ENCODE assay signal across 8 cellular contexts in the genomic region with DNA sequence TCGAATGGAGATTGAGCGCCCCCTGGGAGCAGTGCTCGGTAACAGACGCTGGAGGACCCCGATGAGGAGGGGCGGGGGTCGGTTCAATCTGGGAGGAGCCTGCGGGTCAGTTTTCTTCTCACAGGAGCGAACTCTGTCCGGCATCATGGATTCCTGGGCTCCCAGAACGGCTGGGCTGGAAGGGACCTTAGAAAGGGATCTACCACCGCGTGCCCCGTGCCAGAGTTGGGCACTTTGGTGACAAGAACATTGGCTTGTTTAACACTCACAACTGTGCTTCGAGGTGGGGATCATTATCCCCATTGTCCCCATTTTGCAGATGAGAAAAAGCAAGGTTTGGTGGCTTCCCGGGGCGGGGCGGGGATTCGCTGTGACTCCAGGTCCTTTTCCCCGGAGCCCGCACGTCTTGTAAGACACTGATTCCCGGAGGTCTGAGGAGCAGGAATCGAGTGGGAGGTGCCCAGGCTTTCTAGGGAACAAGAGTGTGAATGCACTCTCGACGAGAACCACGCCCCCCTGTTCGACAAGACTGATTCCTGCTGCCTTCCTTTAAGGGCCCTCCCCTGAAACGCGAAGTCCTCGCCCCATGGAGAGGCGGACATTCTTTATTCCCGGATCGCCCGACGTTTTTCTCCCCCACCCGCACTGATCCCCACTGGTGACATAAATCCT. TPM values are rescaled to one million over a fixed set of nuclear protein-coding genes. Genes with fewer than 3 reads are reported as not detected.
DNase-seq lines count a peak whose midpoint lies in the region; ATAC-seq and TF ChIP-seq lines count a peak whose summit lies in the region.

No MANE protein-coding gene starts in this region.

- H3F3A ChIP-seq in neural progenitor cell (ENCODE audit: low read depth) = peaks cover 13% of the 10 kb centered on the region

- peak overlapping the region; percentile 74 for H3K4me2 ChIP-seq in neural progenitor cell

- H3K4me1 ChIP-seq in foreskin keratinocyte (no peaks in the 10 kb centered on the region), neural progenitor cell (peaks cover under 1% of the 10 kb centered on the region)

- H2AFZ ChIP-seq in neural progenitor cell (replicated peaks) = peak overlapping the region; percentile 65

- H3K36me3 ChIP-seq in neural progenitor cell = no peaks in the 10 kb centered on the region

- TF ChIP-seq CTCF in GM13977 (IDR thresholded peaks at IDR 0.05; ENCODE audit: extremely low read depth, insufficient read depth, missing control alignments) (peak; percentile 89), foreskin keratinocyte (conservative IDR thresholded peaks at IDR 0.05) (peak; percentile 88), neural progenitor cell (IDR thresholded peaks at IDR 0.05) (peak; percentile 94)

- no peaks in the 10 kb centered on the region for H3K27me3 ChIP-seq in foreskin keratinocyte
- H3K27me3 ChIP-seq in neural progenitor cell = no peaks in the 10 kb centered on the region

- H3K4me1 Mint-ChIP-seq in neural progenitor cell = peaks cover 18% of the 10 kb centered on the region
- H3K4me1 Mint-ChIP-seq in stimulated activated naive CD8-positive, alpha-beta T cell treated with anti-CD3 and anti-CD28 coated beads, Interleukin-15, amount 100 ng/mL, for 72 hours = peaks cover 39% of the 10 kb centered on the region

- H3K9me3 Mint-ChIP-seq in neural progenitor cell = no peaks in the 10 kb centered on the region
- no peaks in the 10 kb centered on the region for H3K9me3 Mint-ChIP-seq in stimulated activated naive CD8-positive, alpha-beta T cell treated with anti-CD3 and anti-CD28 coated beads, Interleukin-15, amount 100 ng/mL, for 72 hours

- H3K9ac ChIP-seq in neural progenitor cell = peak overlapping the region; percentile 2

- peak overlapping the region; percentile 100 for H3K27ac Mint-ChIP-seq in neural progenitor cell
- H3K27ac Mint-ChIP-seq in stimulated activated naive CD8-positive, alpha-beta T cell treated with anti-CD3 and anti-CD28 coated beads, Interleukin-15, amount 100 ng/mL, for 72 hours = peak overlapping the region; percentile 88 to 97

- peaks cover 2% of the 10 kb centered on the region for H3K36me3 Mint-ChIP-seq in neural progenitor cell

- TF ChIP-seq POLR2A in Raji (IDR thresholded peaks at IDR 0.05; ENCODE audit: insufficient read depth, low read depth, low read length) = 0 out of 2 replicates have a peak, but pooled peaks have one; percentile 22

- DNase-seq in GM13977 (ENCODE audit: low spot score) = peak; percentile 83
- DNase-seq in M059J (ENCODE audit: low read depth) = peak; percentile 92
- DNase-seq in activated gamma-delta T cell treated with anti-CD3 and anti-CD28 coated beads, Interleukin-2, amount 50 U/mL, for 16 hours (ENCODE audit: low read depth) = peak; percentile 87
- DNase-seq in foreskin keratinocyte = peak; percentile 39 to 90
- peak; percentile 98 for DNase-seq in neural progenitor cell (ENCODE audit: low spot score)
- peak; percentile 87 to 88 for DNase-seq in stimulated activated naive CD8-positive, alpha-beta T cell treated with anti-CD3 and anti-CD28 coated beads, Interleukin-15, amount 100 ng/mL, for 72 hours

- H3K27me3 Mint-ChIP-seq in neural progenitor cell (ENCODE audit: insufficient read depth, low read depth) = peaks cover 17% of the 10 kb centered on the region
- H3K27me3 Mint-ChIP-seq in stimulated activated naive CD8-positive, alpha-beta T cell treated with anti-CD3 and anti-CD28 coated beads, Interleukin-15, amount 100 ng/mL, for 72 hours = no peaks in the 10 kb centered on the region

- in situ Hi-C loops in GM13977 (cut with MboI; ENCODE audit: low pct_unique_long_range_greater_than_20kb, low sequenced_read_pairs, unreplicated experiment) = no loop called here

- H4K20me1 ChIP-seq in neural progenitor cell (ENCODE audit: low read depth) = peaks cover 15% of the 10 kb centered on the region

- H3K4me3 Mint-ChIP-seq in neural progenitor cell = peak overlapping the region; percentile 100
- peak overlapping the region; percentile 97 to 98 for H3K4me3 Mint-ChIP-seq in stimulated activated naive CD8-positive, alpha-beta T cell treated with anti-CD3 and anti-CD28 coated beads, Interleukin-15, amount 100 ng/mL, for 72 hours

- H3K27ac ChIP-seq in foreskin keratinocyte = peak overlapping the region; percentile 28
- no peak overlapping the region for H3K27ac ChIP-seq in neural progenitor cell

- H3K79me2 ChIP-seq in neural progenitor cell (ENCODE audit: low read depth) = peaks cover 28% of the 10 kb centered on the region

- ATAC-seq in foreskin keratinocyte = peak; percentile 54
- ATAC-seq in stimulated activated naive CD8-positive, alpha-beta T cell treated with anti-CD3 and anti-CD28 coated beads, Interleukin-15, amount 100 ng/mL, for 72 hours = peak; percentile 11
- no peak for ATAC-seq in HG03175 (IDR thresholded peaks at IDR 0.05; ENCODE audit: unreplicated experiment)

- H3K4me3 ChIP-seq in neural progenitor cell = peak overlapping the region; percentile 61

- H3K9me3 ChIP-seq in neural progenitor cell (ENCODE audit: low read depth) = no peaks in the 10 kb centered on the region

RNA-seq across cellular contexts. Expression of gene FBXL19, which starts 1.5 kb away (rescaled TPM):
- total RNA-seq in M059J (2014; rRNA removed; shearing (Covaris generic)) = 10.5 and 16.8 TPM in 2 replicates
- total RNA-seq in foreskin keratinocyte (32.2 and 33.0 TPM in 2 replicates), neural progenitor cell (ENCODE audit: low replicate concordance) (9.2 and 76.7 TPM in 2 replicates)
- polyA plus RNA-seq in foreskin keratinocyte = 21.8 and 23.3 TPM in 2 replicates

RNA-seq across cellular contexts. Expression of gene CTF1, which starts 25.5 kb away (rescaled TPM):
- total RNA-seq in M059J (2014; rRNA removed; shearing (Covaris generic)) = 0.42 TPM in 1 of 2 replicates, not detected in the other
- total RNA-seq in foreskin keratinocyte = 0.95 and 1.6 TPM in 2 replicates
- 3.0 and 3.2 TPM in 2 replicates for polyA plus RNA-seq in foreskin keratinocyte
- total RNA-seq in neural progenitor cell (ENCODE audit: low replicate concordance) = 0.39 and 1.5 TPM in 2 replicates

RNA-seq across cellular contexts. Expression of gene ORAI3, which starts 27.0 kb away (rescaled TPM):
- 46.0 and 58.5 TPM in 2 replicates for total RNA-seq in M059J (2014; rRNA removed; shearing (Covaris generic))
- 8.4 and 9.0 TPM in 2 replicates for total RNA-seq in foreskin keratinocyte
- 9.1 and 9.2 TPM in 2 replicates for polyA plus RNA-seq in foreskin keratinocyte
- 10.2 and 20.1 TPM in 2 replicates for total RNA-seq in neural progenitor cell (ENCODE audit: low replicate concordance)

RNA-seq across cellular contexts. Expression of gene BCL7C, which starts 28.0 kb away (rescaled TPM):
- total RNA-seq in M059J (2014; rRNA removed; shearing (Covaris generic)) = 33.6 and 34.7 TPM in 2 replicates
- 35.3 and 39.1 TPM in 2 replicates for total RNA-seq in foreskin keratinocyte
- polyA plus RNA-seq in foreskin keratinocyte = 48.6 and 51.0 TPM in 2 replicates
- 18.3 and 32.1 TPM in 2 replicates for total RNA-seq in neural progenitor cell (ENCODE audit: low replicate concordance)

RNA-seq across cellular contexts. Expression of gene SETD1A, which starts 35.7 kb away (rescaled TPM):
- total RNA-seq in M059J (2014; rRNA removed; shearing (Covaris generic)) = 1.4 and 3.9 TPM in 2 replicates
- 6.7 and 7.1 TPM in 2 replicates for total RNA-seq in foreskin keratinocyte
- 6.0 and 6.4 TPM in 2 replicates for polyA plus RNA-seq in foreskin keratinocyte
- total RNA-seq in neural progenitor cell (ENCODE audit: low replicate concordance) = 3.2 and 5.8 TPM in 2 replicates
